ENCODE assay signal across 18 cellular contexts in the genomic region with DNA sequence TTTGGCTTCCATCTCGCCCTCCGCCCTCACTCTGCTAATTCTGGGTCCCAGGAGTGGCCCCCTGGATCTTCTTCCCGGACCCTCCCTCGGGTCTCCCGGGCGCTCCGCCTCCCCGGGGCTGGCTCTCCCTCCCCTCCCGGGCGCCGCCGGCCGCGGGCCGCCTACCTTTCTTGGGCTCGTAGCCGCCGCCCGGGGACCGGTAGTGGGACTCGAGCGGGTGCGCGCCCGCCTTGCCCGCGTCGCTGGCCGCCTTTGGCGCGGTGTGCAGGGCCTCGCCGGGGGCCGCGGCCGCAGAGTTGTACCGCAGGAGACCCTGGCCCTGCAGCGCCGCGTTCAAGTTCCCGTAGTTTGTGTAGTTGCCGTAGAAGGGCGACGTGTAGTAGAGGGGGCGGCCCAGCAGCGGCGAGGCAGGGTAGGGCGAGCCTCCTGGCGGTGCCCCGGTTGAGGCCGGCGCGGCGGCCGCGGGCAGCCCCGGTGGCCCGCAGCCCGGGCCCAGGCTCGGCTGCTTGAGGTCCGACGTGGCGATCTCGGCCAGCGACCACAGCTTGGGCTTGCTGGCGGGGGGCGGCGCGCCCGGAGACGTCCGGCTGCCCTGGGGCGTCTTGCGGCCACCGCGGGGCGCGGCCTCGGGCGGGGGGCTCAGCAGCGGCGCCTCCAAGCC. TPM values are rescaled to one million over a fixed set of nuclear protein-coding genes. Genes with fewer than 3 reads are reported as not detected.
A peak's percentile ranks its signal among the peaks of the same experiment; 100 is the strongest.
DNase-seq lines count a peak whose midpoint lies in the region; ATAC-seq, FAIRE-seq and TF ChIP-seq lines count a peak whose summit lies in the region.
"Had no signal": no experiment of that assay in that cellular context is flagged by ENCODE, and none has a peak within 500 bp of the region (broad histone marks: within the 10 kb centered on the region; RNA-seq: fewer than 3 reads in every experiment).

No MANE protein-coding gene starts in this region.

- dilution Hi-C loops in keratinocyte (cut with MboI; ENCODE audit: extremely low pct_ligation_motif_present, low sequenced_read_pairs): no loop called here

- H3K4me3 ChIP-seq in H7 (ENCODE audit: insufficient read depth, low read depth, low read length): peak overlapping the region; percentile 77; the same call in 1 of the 2 replicates
- H3K4me3 ChIP-seq in keratinocyte (ENCODE audit: control insufficient read depth in 2 of 3, extremely low read depth in 1 of 3, insufficient read depth in 2 of 3, low read depth in 1 of 3, low read length in 3 of 3): peak overlapping the region; percentile 70 to 84 (median 76)
- H3K4me3 ChIP-seq in stomach: peak overlapping the region; percentile 48 to 68 (median 58)

- peak overlapping the region; percentile 94 for H3K27ac Mint-ChIP-seq in MCF 10A (ENCODE audit: low read depth, unreplicated experiment)

- BruUV-seq in MCF 10A (replicated peaks; lab: Mats Ljungman, UMichigan): no TSS peak

- TF ChIP-seq CTCF in MCF 10A (IDR thresholded peaks at IDR 0.05; ENCODE audit: unreplicated experiment) (no peak), keratinocyte (optimal IDR thresholded peaks at IDR 0.05 in 1 of 3, IDR thresholded peaks at IDR 0.05 in 1 of 3, conservative IDR thresholded peaks at IDR 0.05 in 1 of 3; ENCODE audit: extremely low read depth in 1 of 3, insufficient read depth in 2 of 3, low read length in 3 of 3) (no peak), stomach (IDR thresholded peaks at IDR 0.05) (no peak)

- peak overlapping the region; percentile 92 for H3K9ac ChIP-seq in keratinocyte (ENCODE audit: control insufficient read depth, extremely low read depth, insufficient read depth, low read length)

- POLR2A ChIA-PET in MCF 10A (lab: Yijun Ruan, JAX): interaction anchor here (0.7 to 5.1 kb wide), 5 partner anchors 11 to 563 kb away, joined by 3 to 29 read pairs (median 27); no protein-coding TSS in a partner anchor

- peaks cover 74% of the 10 kb centered on the region for H3K79me2 ChIP-seq in keratinocyte (ENCODE audit: control insufficient read depth, insufficient read depth, low read length)

- no peak overlapping the region for H2AFZ ChIP-seq in keratinocyte (ENCODE audit: control insufficient read depth, low read length)

- no peaks in the 10 kb centered on the region for H3K9me3 Mint-ChIP-seq in MCF 10A (ENCODE audit: unreplicated experiment)
- peaks cover 3% of the 10 kb centered on the region for H3K9me3 Mint-ChIP-seq in activated T-cell treated with anti-CD3 and anti-CD28 coated beads, Interleukin-2, amount 50 U/mL, for 4 hours

- intact Hi-C loops in MCF 10A (cut with micrococcal nuclease): loop anchor here (5.0 to 10.0 kb wide), 3 partner anchors 61 to 711 kb away; no protein-coding TSS in a partner anchor
- intact Hi-C loops in stomach (cut with DNase I; ENCODE audit: low total_unique reads): no loop called here

- H3K36me3 ChIP-seq in H7 (replicated peaks; ENCODE audit: control insufficient read depth, insufficient read depth, low read length) (no peaks in the 10 kb centered on the region), keratinocyte (ENCODE audit: control insufficient read depth in 2 of 2, extremely low read depth in 1 of 2, insufficient read depth in 2 of 2, low read length in 2 of 2) (peaks cover 7 to 17% of the 10 kb centered on the region in 2 experiments), stomach (no peaks in the 10 kb centered on the region)
- H3K36me3 ChIP-seq: brain microvascular endothelial cell had no signal

- TF ChIP-seq EP300 in stomach (IDR thresholded peaks at IDR 0.05): no peak

- no peak for TF ChIP-seq POLR2A in stomach (IDR thresholded peaks at IDR 0.05)

- FAIRE-seq in keratinocyte (lab: Jason Lieb, UNC): no peak
- FAIRE-seq: H54, RCC 7860, TTC549 had no signal

- CTCF ChIA-PET in MCF 10A (lab: Yijun Ruan, JAX): interaction anchor here (0.8 kb wide), 1 partner anchor 1570 kb away, joined by 3 read pairs; no protein-coding TSS in a partner anchor

- H3K4me2 ChIP-seq in keratinocyte (ENCODE audit: control insufficient read depth, extremely low read depth, insufficient read depth, low read depth, low read length): peak overlapping the region; percentile 85

- peak overlapping the region; percentile 82 for H3K4me3 Mint-ChIP-seq in MCF 10A (ENCODE audit: unreplicated experiment)
- H3K4me3 Mint-ChIP-seq in activated T-cell treated with anti-CD3 and anti-CD28 coated beads, Interleukin-2, amount 50 U/mL, for 4 hours: no peak overlapping the region
- H3K4me3 Mint-ChIP-seq: activated naive CD4-positive, alpha-beta T cell treated with anti-CD3 and anti-CD28 coated beads, Interleukin-2, amount 10 ng/mL, durations not matched to agents 7 days and 5 days had no signal

- H3K27me3 ChIP-seq in H7 (ENCODE audit: control insufficient read depth, insufficient read depth, low read length) (peaks cover 69% of the 10 kb centered on the region), keratinocyte (ENCODE audit: control insufficient read depth, extremely low read depth, insufficient read depth, low read length) (no peaks in the 10 kb centered on the region), stomach (peaks cover 26 to 98% (median 57%) of the 10 kb centered on the region in 3 donors)

- peaks cover 7% of the 10 kb centered on the region for H4K20me1 ChIP-seq in keratinocyte (ENCODE audit: control insufficient read depth, extremely low read depth, insufficient read depth, low read length)

- H3K4me1 ChIP-seq in keratinocyte (ENCODE audit: control insufficient read depth, extremely low read depth, insufficient read depth, low read length) (peaks cover 42% of the 10 kb centered on the region), stomach (peaks cover 18 to 60% (median 36%) of the 10 kb centered on the region in 4 donors)

- H3K9me3 ChIP-seq in keratinocyte (ENCODE audit: control insufficient read depth, low read depth, low read length) (no peaks in the 10 kb centered on the region), stomach (no peaks in the 10 kb centered on the region)

- no peak for DNase-seq in H7
- no peak for DNase-seq in MCF 10A (ENCODE audit: unreplicated experiment)
- DNase-seq in keratinocyte (ENCODE audit: low read depth, low spot score): no peak
- DNase-seq in stomach: no peak
- no peak for DNase-seq in activated T-cell treated with anti-CD3 and anti-CD28 coated beads, Interleukin-2, amount 50 U/mL, for 4 hours
- DNase-seq: activated naive CD4-positive, alpha-beta T cell treated with anti-CD3 and anti-CD28 coated beads, Interleukin-2, amount 10 ng/mL, durations not matched to agents 7 days and 5 days; activated T-cell treated with anti-CD3 and anti-CD28 coated beads, Interleukin-2, amount 50 U/mL, for 1 hour; brain microvascular endothelial cell; KG1; NCI-H1092; occipital lobe; stimulated activated CD4-positive, alpha-beta T cell treated with anti-CD3 and anti-CD28 coated beads, Interleukin-4, amount 100 ng/mL, for 4 hours; stimulated activated CD8-positive, alpha-beta memory T cell treated with anti-CD3 and anti-CD28 coated beads, Interleukin-4, amount 100 ng/mL, for 48 hours had no signal

- peaks cover 24% of the 10 kb centered on the region for H3K4me1 Mint-ChIP-seq in MCF 10A (ENCODE audit: insufficient read depth, unreplicated experiment)
- H3K4me1 Mint-ChIP-seq in activated T-cell treated with anti-CD3 and anti-CD28 coated beads, Interleukin-2, amount 50 U/mL, for 4 hours (ENCODE audit: low read depth): peaks cover 2% of the 10 kb centered on the region
- H3K4me1 Mint-ChIP-seq: activated naive CD4-positive, alpha-beta T cell treated with anti-CD3 and anti-CD28 coated beads, Interleukin-2, amount 10 ng/mL, durations not matched to agents 7 days and 5 days had no signal

- no peaks in the 10 kb centered on the region for H3K27me3 Mint-ChIP-seq in MCF 10A (ENCODE audit: insufficient read depth, unreplicated experiment)
- H3K27me3 Mint-ChIP-seq in activated T-cell treated with anti-CD3 and anti-CD28 coated beads, Interleukin-2, amount 50 U/mL, for 4 hours (ENCODE audit: low read depth): peaks cover 59% of the 10 kb centered on the region

- H3K36me3 Mint-ChIP-seq in MCF 10A (ENCODE audit: insufficient read depth, unreplicated experiment): peaks cover 79% of the 10 kb centered on the region
- no peaks in the 10 kb centered on the region for H3K36me3 Mint-ChIP-seq in activated T-cell treated with anti-CD3 and anti-CD28 coated beads, Interleukin-2, amount 50 U/mL, for 4 hours (ENCODE audit: insufficient read depth)

- ATAC-seq in HG03565 (IDR thresholded peaks at IDR 0.05; ENCODE audit: unreplicated experiment) (no peak), HG03139 (IDR thresholded peaks at IDR 0.05; ENCODE audit: unreplicated experiment) (no peak)
- ATAC-seq in activated T-cell treated with anti-CD3 and anti-CD28 coated beads, Interleukin-2, amount 50 U/mL, for 4 hours: no peak

- H3K27ac ChIP-seq in keratinocyte (ENCODE audit: control insufficient read depth, insufficient read depth, low read length): peak overlapping the region; percentile 83
- H3K27ac ChIP-seq in stomach: peak overlapping the region; percentile 68 to 91 (median 81)
- H3K27ac ChIP-seq: brain microvascular endothelial cell had no signal

- 5 to 11% (median 6%) methylated on average over 19 to 82 of the region's 82 CpGs for WGBS in stomach, 5 donors

- H3K9me1 ChIP-seq in keratinocyte (ENCODE audit: control insufficient read depth, extremely low read depth, insufficient read depth, low read length): no peaks in the 10 kb centered on the region

RNA-seq across cellular contexts. Expression of gene IRX2, which starts 3.2 kb away (rescaled TPM):
- 51.4 and 74.9 TPM in 2 replicates for total RNA-seq in H7 (2014; rRNA removed; shearing (Covaris generic))
- total RNA-seq in MCF 10A (2022) (35.4 and 43.4 TPM in 2 replicates), stomach (100 to 1,000 TPM in 1 of 5 donors, 10 to 100 TPM in 2, 1 to 10 TPM in 1, not detected in 1; 7.0 to 143 (median 40.7) TPM)
- polyA plus RNA-seq in keratinocyte (13.8 to 27.1 TPM (median 23.7 TPM) in 3 replicates), stomach (1 to 10 TPM; 7.0 to 8.6 (median 8.2) TPM)
- 13.7 TPM for polyA plus RNA-seq in keratinocyte (2011; ENCODE audit: low read depth)
- 11.5 and 13.5 TPM in 2 replicates for polyA plus RNA-seq in keratinocyte (2011; cell fraction: cytosol; rRNA removed)
- 32.7 and 36.3 TPM in 2 replicates for polyA plus RNA-seq in keratinocyte (2011; cell fraction: nucleus; rRNA removed)
- polyA plus RNA-seq in keratinocyte (2012; ENCODE audit: low replicate concordance): 18.6 and 19.4 TPM in 2 replicates
- polyA minus RNA-seq in keratinocyte: 3.7 to 10.1 TPM (median 4.5 TPM) in 3 replicates
- polyA minus RNA-seq in keratinocyte (2011; cell fraction: cytosol; rRNA and poly(A)+ RNA removed): 20.5 TPM
- 15.2 and 17.0 TPM in 2 replicates for polyA minus RNA-seq in keratinocyte (2011; cell fraction: nucleus; rRNA and poly(A)+ RNA removed)
- under 1 TPM in 2 of 3 donors, not detected in 1; 0.13 to 0.14 TPM for total RNA-seq in activated T-cell treated with anti-CD3 and anti-CD28 coated beads, Interleukin-2, amount 50 U/mL, for 4 hours
- total RNA-seq: occipital lobe had no signal
